In the genomic region with DNA sequence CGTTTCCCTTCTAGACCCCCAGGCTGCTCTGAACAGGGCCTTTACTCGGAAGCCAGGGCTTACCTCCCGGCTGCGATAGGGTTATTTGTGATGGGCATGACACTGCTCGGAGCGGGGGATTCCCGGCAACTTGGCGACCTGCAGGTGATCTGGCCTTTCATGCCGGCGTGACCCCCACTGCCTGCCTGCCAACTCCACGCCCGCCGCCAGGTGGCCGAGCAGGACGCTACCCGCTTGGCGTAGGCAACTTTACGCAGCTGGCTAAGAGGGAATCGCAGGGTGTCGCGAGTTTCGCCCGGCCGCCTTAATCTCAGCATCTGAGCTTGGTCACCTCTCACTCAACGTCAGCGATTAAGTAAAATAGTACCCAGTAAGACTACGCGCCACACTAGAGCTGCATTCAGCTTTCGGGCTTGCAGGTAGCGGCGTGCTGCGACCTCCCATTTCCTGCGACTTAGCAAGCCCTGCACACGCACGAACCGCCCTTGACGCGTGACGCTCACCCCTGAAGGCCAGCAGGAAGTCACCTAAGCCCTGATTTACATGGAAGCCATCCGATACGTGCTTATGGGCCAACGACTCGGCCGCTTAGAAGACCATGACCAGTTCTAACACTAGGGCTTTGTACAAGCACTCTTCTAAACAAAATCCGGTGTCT, we compare ENCODE assay signal across 8 cellular contexts. TPM values are rescaled to one million over a fixed set of nuclear protein-coding genes. Genes with fewer than 3 reads are reported as not detected.
DNase-seq lines count a peak whose midpoint lies in the region; ATAC-seq and TF ChIP-seq lines count a peak whose summit lies in the region.

No MANE protein-coding gene starts in this region.

- H3F3A ChIP-seq in PC-3 (ENCODE audit: low read length, unreplicated experiment) (no peaks in the 10 kb centered on the region), neural cell (ENCODE audit: insufficient read depth, low read length, poor library complexity, severe bottlenecking) (no peaks in the 10 kb centered on the region)

- H3K79me2 ChIP-seq in PC-3 (ENCODE audit: low read length) (peaks cover 37% of the 10 kb centered on the region), neural cell (replicated peaks; ENCODE audit: insufficient read depth, low read length) (no peaks in the 10 kb centered on the region)

- TF ChIP-seq CTCF in PC-3 (conservative IDR thresholded peaks at IDR 0.05; ENCODE audit: low read depth, low read length) = peak; percentile 67
- peak; percentile 83 for TF ChIP-seq CTCF in fibroblast of the aortic adventitia (IDR thresholded peaks at IDR 0.05; ENCODE audit: insufficient read depth, low read length)
- TF ChIP-seq CTCF in neural cell (IDR thresholded peaks at IDR 0.05; ENCODE audit: poor library complexity, severe bottlenecking) = peak; percentile 79
- TF ChIP-seq CTCF in stomach (IDR thresholded peaks at IDR 0.05) = peak in 5 of 7 experiments; percentile 80 to 95 (median 86)

- H3K9me3 Mint-ChIP-seq in activated T-helper 17 cell treated with anti-CD3 and anti-CD28 coated beads, Interleukin-2, amount 50 U/mL, for 72 hours = no peaks in the 10 kb centered on the region

- TF ChIP-seq EP300 in neural cell (conservative IDR thresholded peaks at IDR 0.05; ENCODE audit: poor library complexity, severe bottlenecking) (no peak), stomach (IDR thresholded peaks at IDR 0.05) (no peak)

- peak overlapping the region; percentile 100 for H3K27ac Mint-ChIP-seq in activated T-helper 17 cell treated with anti-CD3 and anti-CD28 coated beads, Interleukin-2, amount 50 U/mL, for 72 hours

- no TSS peak for BruUV-seq in PC-3 (replicated peaks; lab: Mats Ljungman, UMichigan)

- H4K20me1 ChIP-seq in PC-3 (ENCODE audit: low read length) (no peaks in the 10 kb centered on the region; the same call in 1 of the 2 replicates), neural cell (ENCODE audit: insufficient read depth) (no peaks in the 10 kb centered on the region)

- H3K4me1 Mint-ChIP-seq in activated T-helper 17 cell treated with anti-CD3 and anti-CD28 coated beads, Interleukin-2, amount 50 U/mL, for 72 hours = peaks cover 18% of the 10 kb centered on the region

- H2AFZ ChIP-seq in PC-3 (ENCODE audit: low read length) (peak overlapping the region; percentile 63), neural cell (ENCODE audit: low read depth, low read length) (peak overlapping the region; percentile 74)

- H3K4me3 Mint-ChIP-seq in activated T-helper 17 cell treated with anti-CD3 and anti-CD28 coated beads, Interleukin-2, amount 50 U/mL, for 72 hours = peak overlapping the region; percentile 99

- H3K9me3 ChIP-seq in PC-3 (ENCODE audit: low read length) (no peaks in the 10 kb centered on the region), neural cell (ENCODE audit: low read length) (no peaks in the 10 kb centered on the region), stomach (peaks cover 0 to 12% (median 0%) of the 10 kb centered on the region in 4 donors)

- no peaks in the 10 kb centered on the region for H3K9me2 ChIP-seq in PC-3 (replicated peaks; ENCODE audit: low read length)
- no peaks in the 10 kb centered on the region for H3K9me2 ChIP-seq in neural cell (ENCODE audit: insufficient read depth, low read length)

- H3K4me2 ChIP-seq in PC-3 (ENCODE audit: low read length) (peak overlapping the region; percentile 95), neural cell (ENCODE audit: low read length) (peak overlapping the region; percentile 67)

- 0% methylated on average over 18 to 45 of the region's 45 CpGs for WGBS in stomach, 5 donors

- peak in 2 of 4 donors; percentile 25 to 35 for TF ChIP-seq POLR2A in stomach (IDR thresholded peaks at IDR 0.05)

- ATAC-seq in GM21526 (IDR thresholded peaks at IDR 0.05; ENCODE audit: low FRiP score, unreplicated experiment) = peak; percentile 33
- peak; percentile 33 for ATAC-seq in PC-3
- peak; percentile 45 for ATAC-seq in activated T-helper 17 cell treated with anti-CD3 and anti-CD28 coated beads, Interleukin-2, amount 50 U/mL, for 72 hours (replicated peaks)

- CTCF ChIA-PET in PC-3 (lab: Charles Lee) = no interaction called here

- POLR2A ChIA-PET in PC-3 (lab: Charles Lee; ENCODE audit: unreplicated experiment) = no interaction called here

- intact Hi-C loops in PC-3 (cut with micrococcal nuclease) (loop anchor here (2.0 kb wide), 1 partner anchor 47 kb away; no protein-coding TSS in a partner anchor), stomach (cut with DNase I; ENCODE audit: low total_unique reads) (loop anchor here (2.0 kb wide), 1 partner anchor 33 kb away; a partner anchor contains a TSS)

- H3K4me3 ChIP-seq in PC-3 (ENCODE audit: low read length) = peak overlapping the region; percentile 97
- peak overlapping the region; percentile 99 for H3K4me3 ChIP-seq in fibroblast of the aortic adventitia (ENCODE audit: low read depth, low read length)
- peak overlapping the region; percentile 72 for H3K4me3 ChIP-seq in neural cell (ENCODE audit: low read length)
- H3K4me3 ChIP-seq in stomach = peak overlapping the region; percentile 62 to 75 (median 70)

- H3K27me3 ChIP-seq in PC-3 (ENCODE audit: low read length) (no peaks in the 10 kb centered on the region), neural cell (ENCODE audit: insufficient read depth, low read depth, low read length) (peaks cover 31% of the 10 kb centered on the region), stomach (no peaks in the 10 kb centered on the region)

- peak overlapping the region; percentile 74 for H3K27ac ChIP-seq in PC-3 (ENCODE audit: low read length)
- H3K27ac ChIP-seq in neural cell (ENCODE audit: low read length) = peak overlapping the region; percentile 78
- H3K27ac ChIP-seq in stomach = peak overlapping the region; percentile 91 to 99 (median 96)

- peak; percentile 51 for TF ChIP-seq RAD21 in neural cell (conservative IDR thresholded peaks at IDR 0.05)

- H3K9ac ChIP-seq in PC-3 (ENCODE audit: low read length) (peak overlapping the region; percentile 84), neural cell (ENCODE audit: low read length) (peak overlapping the region; percentile 74)

- H3K36me3 ChIP-seq in PC-3 (ENCODE audit: low read depth, low read length) (no peaks in the 10 kb centered on the region), neural cell (ENCODE audit: insufficient read depth, low read length) (no peaks in the 10 kb centered on the region), stomach (peaks cover 0 to 18% (median 2%) of the 10 kb centered on the region in 4 donors)

- H3K4me1 ChIP-seq in PC-3 (ENCODE audit: insufficient read depth, low read length) (peaks cover 22% of the 10 kb centered on the region), stomach (peaks cover 0 to 53% (median 29%) of the 10 kb centered on the region in 4 donors)

- DNase-seq in DMS53 treated with DMSO at 0.1 percent for 48 hours (lab: John Stamatoyannopoulos, UW; ENCODE audit: unreplicated experiment) (peak; percentile 99), HuH-7 (ENCODE audit: low spot score) (peak; percentile 56), PC-3 (peak; percentile 70), fibroblast of the aortic adventitia (ENCODE audit: low read depth) (peak; percentile 60), stomach (peak; percentile 90)

- no peaks in the 10 kb centered on the region for H3K27me3 Mint-ChIP-seq in activated T-helper 17 cell treated with anti-CD3 and anti-CD28 coated beads, Interleukin-2, amount 50 U/mL, for 72 hours

- H3K36me3 Mint-ChIP-seq in activated T-helper 17 cell treated with anti-CD3 and anti-CD28 coated beads, Interleukin-2, amount 50 U/mL, for 72 hours (ENCODE audit: low read depth) = peaks cover 80% of the 10 kb centered on the region

TF ChIP-seq in neural cell, 6 proteins besides CTCF, POLR2A, EP300 and RAD21:
- peak; percentile 66 for TF ChIP-seq SMC3 (conservative IDR thresholded peaks at IDR 0.05; ENCODE audit: poor library complexity)
- TF ChIP-seq EZH2 (IDR thresholded peaks at IDR 0.05; ENCODE audit: borderline replicate concordance, insufficient read depth, low read length, poor library complexity, severe bottlenecking) = no peak
- TF ChIP-seq MXI1 (conservative IDR thresholded peaks at IDR 0.05; ENCODE audit: poor library complexity, severe bottlenecking) = peak; percentile 57

RNA-seq across cellular contexts. Expression of a gene that starts 33.3 kb away (rescaled TPM):
- total RNA-seq in PC-3 (2014; rRNA removed) (20.0 and 21.4 TPM in 2 replicates), fibroblast of the aortic adventitia (ENCODE audit: low replicate concordance) (6.3 and 15.9 TPM in 2 replicates), stomach (10 to 100 TPM in 4 of 5 donors, 1 to 10 TPM in 1; 1.4 to 65.9 (median 19.2) TPM)
- total RNA-seq in activated T-helper 17 cell treated with anti-CD3 and anti-CD28 coated beads, Interleukin-2, amount 50 U/mL, for 72 hours = 100 to 1,000 TPM in 1 of 2 donors, 10 to 100 TPM in 1; 87.5 to 102 TPM
- polyA plus RNA-seq in neural cell (11.2 and 12.9 TPM in 2 replicates), stomach (10 to 100 TPM; 12.7 to 16.0 (median 13.0) TPM)
- polyA minus RNA-seq in neural cell = 27.0 and 37.7 TPM in 2 replicates

RNA-seq across cellular contexts. Expression of a gene that starts 33.5 kb away (rescaled TPM):
- total RNA-seq in PC-3 (2014; rRNA removed) (0.29 and 0.47 TPM in 2 replicates), fibroblast of the aortic adventitia (ENCODE audit: low replicate concordance) (0.65 and 0.99 TPM in 2 replicates), stomach (1 to 10 TPM in 3 of 5 donors, not detected in 2; 1.0 to 3.1 (median 1.5) TPM)
- total RNA-seq in activated T-helper 17 cell treated with anti-CD3 and anti-CD28 coated beads, Interleukin-2, amount 50 U/mL, for 72 hours = 1 to 10 TPM; 2.6 to 3.7 TPM
- polyA plus RNA-seq in neural cell (3.8 and 4.8 TPM in 2 replicates), stomach (1 to 10 TPM; 1.1 to 2.4 (median 1.4) TPM)
- 2.2 and 2.5 TPM in 2 replicates for polyA minus RNA-seq in neural cell

RNA-seq across cellular contexts. Expression of a gene that starts 44.0 kb away (rescaled TPM):
- total RNA-seq in PC-3 (2014; rRNA removed) (not detected in 2 replicates), fibroblast of the aortic adventitia (ENCODE audit: low replicate concordance) (0.09 TPM in 1 of 2 replicates, not detected in the other), stomach (1 to 10 TPM in 1 of 5 donors, not detected in 4; 2.4 TPM)
- not detected for total RNA-seq in activated T-helper 17 cell treated with anti-CD3 and anti-CD28 coated beads, Interleukin-2, amount 50 U/mL, for 72 hours
- polyA plus RNA-seq in neural cell (2.7 and 3.7 TPM in 2 replicates), stomach (not detected)
- polyA minus RNA-seq in neural cell = 6.1 and 10.7 TPM in 2 replicates

Comparison
In these comparisons a context has a peak if more than half of its experiments do, and no peak if none do; other contexts are left out.
1. Peak in every context shown above with its lines: DNase-seq, ATAC-seq, H3K4me3 ChIP-seq and H3K27ac ChIP-seq.